29 cellular contexts compared by ENCODE assay signal in genomic region chr5:126074538-126074937, GRCh38.
"Had no signal": no experiment of that assay in that cellular context is flagged by ENCODE, and none has a peak within 500 bp of the region (broad histone marks: within the 10 kb centered on the region; RNA-seq: fewer than 3 reads in every experiment).

No MANE protein-coding gene starts in this region.

- H3K4me3 Mint-ChIP-seq: dendritic cell treated with granulocyte-macrophage colony-stimulating factor and Interleukin-4, amounts not matched to agents 40 ng/mL and 50 ng/mL, for 4 days; effector memory CD8-positive, alpha-beta T cell; endodermal cell had no signal

- H3K27ac ChIP-seq: colonic mucosa, coronary artery, dorsolateral prefrontal cortex, epithelial cell of prostate, esophagus muscularis mucosa, esophagus squamous epithelium, foreskin keratinocyte, gastrocnemius medialis, gastroesophageal sphincter, heart left ventricle, heart right ventricle, hepatocyte had no signal

- H3K4me1 Mint-ChIP-seq: endodermal cell had no signal

- H2AFZ ChIP-seq: hepatocyte had no signal

- H3K27ac Mint-ChIP-seq: dendritic cell treated with granulocyte-macrophage colony-stimulating factor and Interleukin-4, amounts not matched to agents 40 ng/mL and 50 ng/mL, for 4 days; effector memory CD8-positive, alpha-beta T cell; endodermal cell had no signal

- DNase-seq: colonic mucosa; cortex of kidney; dermis blood vessel endothelial cell; dorsolateral prefrontal cortex; effector CD4-positive, alpha-beta T cell; effector CD8-positive, alpha-beta T cell; effector memory CD4-positive, alpha-beta T cell; effector memory CD8-positive, alpha-beta T cell; endodermal cell; erythroblast; esophagus squamous epithelium; foreskin fibroblast; foreskin keratinocyte; foreskin melanocyte; gastrocnemius medialis; glutamatergic neuron; head of caudate nucleus; heart left ventricle; heart right ventricle had no signal

- ATAC-seq: effector memory CD8-positive, alpha-beta T cell; esophagus mucosa; foreskin keratinocyte; gastrocnemius medialis; gastroesophageal sphincter; heart left ventricle; heart right ventricle had no signal

- H3K27me3 ChIP-seq: colonic mucosa, dorsolateral prefrontal cortex, esophagus muscularis mucosa, esophagus squamous epithelium, foreskin keratinocyte, gastrocnemius medialis, gastroesophageal sphincter, heart left ventricle, heart right ventricle, hepatocyte had no signal

- H3K36me3 ChIP-seq: colonic mucosa, esophagus muscularis mucosa, esophagus squamous epithelium, gastrocnemius medialis, gastroesophageal sphincter, heart left ventricle, heart right ventricle had no signal

- H3K79me2 ChIP-seq: hepatocyte had no signal

- H3K4me3 ChIP-seq: colonic mucosa, coronary artery, dorsolateral prefrontal cortex, esophagus muscularis mucosa, esophagus squamous epithelium, gastrocnemius medialis, gastroesophageal sphincter, heart left ventricle, heart right ventricle, hepatocyte had no signal

- H3K27me3 Mint-ChIP-seq: dendritic cell treated with granulocyte-macrophage colony-stimulating factor and Interleukin-4, amounts not matched to agents 40 ng/mL and 50 ng/mL, for 4 days; effector memory CD8-positive, alpha-beta T cell had no signal

- H3K4me1 ChIP-seq: colonic mucosa, esophagus muscularis mucosa, esophagus squamous epithelium, foreskin keratinocyte, gastrocnemius medialis, gastroesophageal sphincter, heart left ventricle, heart right ventricle had no signal

- FAIRE-seq: endometrium, endothelial cell of umbilical vein, frontal cortex had no signal

- H3K9me3 ChIP-seq: colonic mucosa, gastrocnemius medialis had no signal

- H3K4me2 ChIP-seq: hepatocyte had no signal
